Comparison of ENCODE assay signal across 24 cellular contexts in the genomic region with DNA sequence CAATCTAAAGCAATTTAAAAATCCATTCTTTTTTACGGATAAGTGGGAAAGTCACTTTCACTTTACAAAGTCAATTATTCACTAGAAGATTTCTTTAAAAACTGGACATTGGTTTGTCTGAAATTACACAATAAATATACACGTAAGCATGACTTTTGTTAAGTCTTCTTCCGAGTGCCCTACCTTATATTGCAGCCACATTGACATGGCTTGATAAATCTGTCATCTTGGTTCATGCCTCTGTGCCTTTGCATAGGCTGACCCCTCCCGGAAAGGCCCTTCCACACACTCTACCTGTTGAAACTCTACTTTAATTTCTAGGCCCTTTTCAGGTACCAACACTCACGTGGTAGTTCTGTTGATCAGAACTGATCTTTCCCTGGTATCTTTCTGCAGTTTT.
A peak's percentile ranks its signal among the peaks of the same experiment; 100 is the strongest.
DNase-seq lines count a peak whose midpoint lies in the region; ATAC-seq, FAIRE-seq and TF ChIP-seq lines count a peak whose summit lies in the region.
"Had no signal": no experiment of that assay in that cellular context is flagged by ENCODE, and none has a peak within 500 bp of the region (broad histone marks: within the 10 kb centered on the region; RNA-seq: fewer than 3 reads in every experiment).

No MANE protein-coding gene starts in this region.

- no peak for DNase-seq in GM23338 (ENCODE audit: low spot score)
- DNase-seq in Panc1 (ENCODE audit: low read depth, low spot score): no peak
- DNase-seq in left lobe of liver (ENCODE audit: low spot score): no peak
- no peak for DNase-seq in right lobe of liver
- DNase-seq in NCI-H1436 treated with DMSO at 0.1 percent for 48 hours (lab: John Stamatoyannopoulos, UW): no peak
- DNase-seq in MV-4-11 (lab: John Stamatoyannopoulos, UW): no peak
- DNase-seq in head of caudate nucleus: no peak
- no peak for DNase-seq in GM12891 (ENCODE audit: insufficient read length, low spot score)
- DNase-seq: AML-193; Caco-2; Calu3; CD4-positive, alpha-beta T cell; CD8-positive, alpha-beta T cell; DMS79 treated with DMSO at 0.1 percent for 48 hours; GF-D8 had no signal

- H3K9me3 ChIP-seq in Panc1 (ENCODE audit: control insufficient read depth, insufficient read depth, low read depth, low read length) (no peaks in the 10 kb centered on the region), right lobe of liver (no peaks in the 10 kb centered on the region)
- H3K9me3 ChIP-seq: A549; BLaER1 treated with 17β-estradiol and CSF1 and Interleukin-3, amounts not matched to agents 10 nM and 100 nM; Caco-2 had no signal

- no peak for TF ChIP-seq CTCF in GM23338 (conservative IDR thresholded peaks at IDR 0.05; ENCODE audit: low read depth in 2 of 2)
- TF ChIP-seq CTCF in Panc1 (IDR thresholded peaks at IDR 0.05): peak; percentile 21
- TF ChIP-seq CTCF in right lobe of liver (IDR thresholded peaks at IDR 0.05): no peak

- TF ChIP-seq POLR2A in right lobe of liver (IDR thresholded peaks at IDR 0.05) (no peak), GM12891 (IDR thresholded peaks at IDR 0.05; ENCODE audit: low read depth, low read length) (no peak)

- CTCF ChIA-PET in Panc1 (lab: Charles Lee): no interaction called here

- intact Hi-C loops in Panc1 (cut with micrococcal nuclease; ENCODE audit: unreplicated experiment): no loop called here
- intact Hi-C loops in right lobe of liver (cut with DNase I): no loop called here
- intact Hi-C loops in head of caudate nucleus (cut with DNase I): no loop called here

- H3K79me2 ChIP-seq in GM23338 (replicated peaks; ENCODE audit: insufficient read depth): no peaks in the 10 kb centered on the region

- H3K27ac Mint-ChIP-seq in GM23338: no peak overlapping the region
- H3K27ac Mint-ChIP-seq: B cell; CD4-positive, alpha-beta T cell; CD8-positive, alpha-beta T cell had no signal

- no TSS peak for BruUV-seq in Panc1 (replicated peaks; lab: Mats Ljungman, UMichigan)

- H3K4me1 Mint-ChIP-seq in GM23338: no peaks in the 10 kb centered on the region
- H3K4me1 Mint-ChIP-seq: B cell had no signal

- H3K4me1 ChIP-seq in GM23338 (ENCODE audit: insufficient read depth): no peaks in the 10 kb centered on the region
- peaks cover 20% of the 10 kb centered on the region for H3K4me1 ChIP-seq in Panc1 (ENCODE audit: control insufficient read depth, insufficient read depth, low read length)
- no peaks in the 10 kb centered on the region for H3K4me1 ChIP-seq in right lobe of liver
- H3K4me1 ChIP-seq: A549; BLaER1 treated with 17β-estradiol and CSF1 and Interleukin-3, amounts not matched to agents 10 nM and 100 nM had no signal

- WGBS in right lobe of liver (ENCODE audit: insufficient coverage, low coverage, low lambda C conversion rate, missing lambda C conversion rate): 42% methylated on average over 5 of the region's 5 CpGs

- POLR2A ChIA-PET in Panc1 (lab: Charles Lee): no interaction called here

- H3K36me3 ChIP-seq in GM23338 (ENCODE audit: insufficient read depth): no peaks in the 10 kb centered on the region
- no peaks in the 10 kb centered on the region for H3K36me3 ChIP-seq in Panc1 (ENCODE audit: control insufficient read depth, insufficient read depth, low read length)
- H3K36me3 ChIP-seq in right lobe of liver: no peaks in the 10 kb centered on the region
- H3K36me3 ChIP-seq: BLaER1 treated with 17β-estradiol and CSF1 and Interleukin-3, amounts not matched to agents 10 nM and 100 nM had no signal

- H3K27me3 Mint-ChIP-seq in GM23338 (ENCODE audit: insufficient read depth, low read depth, poor library complexity): peaks cover 1% of the 10 kb centered on the region

- H3K4me3 Mint-ChIP-seq in GM23338: no peak overlapping the region
- H3K4me3 Mint-ChIP-seq: B cell; CD4-positive, alpha-beta T cell; CD8-positive, alpha-beta T cell had no signal

- H3K4me3 ChIP-seq in GM23338 (no peak overlapping the region), Panc1 (ENCODE audit: low read depth in 2 of 2, low read length in 2 of 2) (no peak overlapping the region), right lobe of liver (peak overlapping the region in 2 of 3 donors; percentile 4 to 36)
- H3K4me3 ChIP-seq: A549; BLaER1 treated with 17β-estradiol and CSF1 and Interleukin-3, amounts not matched to agents 10 nM and 100 nM had no signal

- in situ Hi-C loops in Panc1 (cut with HindIII; ENCODE audit: low pct_unique_long_range_greater_than_20kb, low sequenced_read_pairs): no loop called here

- no peak for ATAC-seq in GM23338
- ATAC-seq in Panc1: no peak
- peak; percentile 77 for ATAC-seq in left lobe of liver
- peak; percentile 50 to 69 (median 63) for ATAC-seq in right lobe of liver
- ATAC-seq: A549; CD8-positive, alpha-beta T cell had no signal

- H3K27me3 ChIP-seq in GM23338 (ENCODE audit: insufficient read depth) (no peaks in the 10 kb centered on the region), Panc1 (ENCODE audit: control insufficient read depth, insufficient read depth, low read length) (no peaks in the 10 kb centered on the region), right lobe of liver (no peaks in the 10 kb centered on the region)
- H3K27me3 ChIP-seq: BLaER1 treated with 17β-estradiol and CSF1 and Interleukin-3, amounts not matched to agents 10 nM and 100 nM had no signal

- no peaks in the 10 kb centered on the region for H3K36me3 Mint-ChIP-seq in GM23338 (ENCODE audit: low read depth)
- H3K36me3 Mint-ChIP-seq: CD8-positive, alpha-beta T cell had no signal

- FAIRE-seq in GM12891 (lab: Jason Lieb, UNC): no peak
- FAIRE-seq: A549, D721Med, G401.6, GM12892, GM18507 had no signal

- H3K9me2 ChIP-seq in GM23338 (ENCODE audit: insufficient read depth): 0 out of 2 replicates have a peak, but pooled peaks cover 2% of the 10 kb centered on the region

- H2AFZ ChIP-seq in GM23338: peak overlapping the region; percentile 76

- no peaks in the 10 kb centered on the region for H3F3A ChIP-seq in GM23338 (replicated peaks; ENCODE audit: low read depth)

- H3K27ac ChIP-seq in GM23338 (ENCODE audit: low read depth) (no peak overlapping the region), Panc1 (ENCODE audit: low read length) (peak overlapping the region; percentile 93; the same call in 1 of the 2 replicates), right lobe of liver (no peak overlapping the region)
- H3K27ac ChIP-seq: 22Rv1; A549; BLaER1 treated with 17β-estradiol and CSF1 and Interleukin-3, amounts not matched to agents 10 nM and 100 nM; C4-2B had no signal

- no peaks in the 10 kb centered on the region for H4K20me1 ChIP-seq in GM23338 (replicated peaks; ENCODE audit: insufficient read depth)
- H4K20me1 ChIP-seq: BLaER1 treated with 17β-estradiol and CSF1 and Interleukin-3, amounts not matched to agents 10 nM and 100 nM had no signal

- H3K4me2 ChIP-seq in GM23338: no peak overlapping the region
- H3K4me2 ChIP-seq: A549; BLaER1 treated with 17β-estradiol and CSF1 and Interleukin-3, amounts not matched to agents 10 nM and 100 nM had no signal

- H3K9me3 Mint-ChIP-seq in GM23338: no peaks in the 10 kb centered on the region
- H3K9me3 Mint-ChIP-seq: CD4-positive, alpha-beta T cell; CD8-positive, alpha-beta T cell had no signal

TF ChIP-seq in GM23338, 12 proteins besides CTCF, POLR2A, EP300 and RAD21:
- TF ChIP-seq POLR2AphosphoS5 (IDR thresholded peaks at IDR 0.05; ENCODE audit: low read depth) (no peak), ZNF114 (CRISPR knock-in tag; IDR thresholded peaks at IDR 0.05) (no peak), ZNF331 (CRISPR knock-in tag; IDR thresholded peaks at IDR 0.05; ENCODE audit: low read depth) (no peak), EZH2 (IDR thresholded peaks at IDR 0.05; ENCODE audit: low read depth, unreplicated experiment) (no peak)
- TF ChIP-seq, protein P1, sequence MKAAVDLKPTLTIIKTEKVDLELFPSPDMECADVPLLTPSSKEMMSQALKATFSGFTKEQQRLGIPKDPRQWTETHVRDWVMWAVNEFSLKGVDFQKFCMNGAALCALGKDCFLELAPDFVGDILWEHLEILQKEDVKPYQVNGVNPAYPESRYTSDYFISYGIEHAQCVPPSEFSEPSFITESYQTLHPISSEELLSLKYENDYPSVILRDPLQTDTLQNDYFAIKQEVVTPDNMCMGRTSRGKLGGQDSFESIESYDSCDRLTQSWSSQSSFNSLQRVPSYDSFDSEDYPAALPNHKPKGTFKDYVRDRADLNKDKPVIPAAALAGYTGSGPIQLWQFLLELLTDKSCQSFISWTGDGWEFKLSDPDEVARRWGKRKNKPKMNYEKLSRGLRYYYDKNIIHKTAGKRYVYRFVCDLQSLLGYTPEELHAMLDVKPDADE (IDR thresholded peaks at IDR 0.05): no peak

TF ChIP-seq in GM12891, 5 proteins besides CTCF, POLR2A, EP300 and RAD21:
- no peak for TF ChIP-seq PAX5 (IDR thresholded peaks at IDR 0.05; ENCODE audit: insufficient read depth, low read length, severe bottlenecking)
- TF ChIP-seq POLR2AphosphoS5 (IDR thresholded peaks at IDR 0.05; ENCODE audit: low read depth, low read length): no peak
- TF ChIP-seq SPI1 (IDR thresholded peaks at IDR 0.05; ENCODE audit: low read depth, low read length): no peak
- TF ChIP-seq POU2F2 (IDR thresholded peaks at IDR 0.05; ENCODE audit: low read depth, low read length): no peak
- TF ChIP-seq TAF1 (IDR thresholded peaks at IDR 0.05; ENCODE audit: low read depth, low read length): no peak

Comparison
In these comparisons a context has a peak if more than half of its experiments do, and no peak if none do; other contexts are left out.
1. ATAC-seq: peak in left lobe of liver (single experiment) and right lobe of liver (4 of 4); none in GM23338 (single experiment) and Panc1 (single experiment).
2. H3K4me3 ChIP-seq: peak in right lobe of liver (2 of 3); none in GM23338 (single experiment) and Panc1 (0 of 2).